ENCODE assay signal across 21 cellular contexts in genomic region chr19:17582613-17583012, GRCh38.
"Had no signal": no experiment of that assay in that cellular context is flagged by ENCODE, and none has a peak within 500 bp of the region (broad histone marks: within the 10 kb centered on the region; RNA-seq: fewer than 3 reads in every experiment).

No MANE protein-coding gene starts in this region.

- H3K27me3 Mint-ChIP-seq: activated CD8-positive, alpha-beta memory T cell treated with anti-CD3 and anti-CD28 coated beads, Interleukin-2, amount 10 ng/mL, durations not matched to agents 7 days and 5 days; activated naive CD8-positive, alpha-beta T cell treated with anti-CD3 and anti-CD28 coated beads for 36 hours; type B pancreatic cell had no signal

- H3K4me3 ChIP-seq: coronary artery, lung, smooth muscle cell, testis had no signal

- H2AFZ ChIP-seq: parathyroid adenoma had no signal

- DNase-seq: activated CD4-positive, alpha-beta T cell treated with anti-CD3 and anti-CD28 coated beads for 1 hour; activated CD4-positive, alpha-beta T cell treated with anti-CD3 and anti-CD28 coated beads, Interleukin-2, amount 50 U/mL, for 4 hours; activated CD8-positive, alpha-beta memory T cell treated with anti-CD3 and anti-CD28 coated beads, Interleukin-2, amount 10 ng/mL, durations not matched to agents 7 days and 5 days; activated naive CD8-positive, alpha-beta T cell treated with anti-CD3 and anti-CD28 coated beads for 36 hours; amniotic stem cell; central memory CD4-positive, alpha-beta T cell; head of caudate nucleus; kidney; stimulated activated CD4-positive, alpha-beta T cell treated with anti-CD3 and anti-CD28 coated beads, Interleukin-4, amount 100 ng/mL, for 24 hours; testis; WERI-Rb-1 had no signal

- H3K79me2 ChIP-seq: parathyroid adenoma had no signal

- H3K4me2 ChIP-seq: smooth muscle cell had no signal

- H3K9me3 Mint-ChIP-seq: activated naive CD8-positive, alpha-beta T cell treated with anti-CD3 and anti-CD28 coated beads for 36 hours; mesothelial cell of epicardium; nephron; stimulated activated effector memory CD8-positive, alpha-beta T cell treated with anti-CD3 and anti-CD28 coated beads, Interleukin-12 subunit alpha, Interleukin-12 subunit beta, amount 100 ng/mL, for 72 hours; type B pancreatic cell had no signal

- H3K27ac ChIP-seq: coronary artery, parathyroid adenoma, testis, WERI-Rb-1 had no signal

- H3K9ac ChIP-seq: parathyroid adenoma had no signal

- ATAC-seq: activated CD8-positive, alpha-beta memory T cell treated with anti-CD3 and anti-CD28 coated beads, Interleukin-2, amount 10 ng/mL, durations not matched to agents 7 days and 5 days; left lobe of liver; sciatic nerve; stimulated activated effector memory CD8-positive, alpha-beta T cell treated with anti-CD3 and anti-CD28 coated beads, Interleukin-12 subunit alpha, Interleukin-12 subunit beta, amount 100 ng/mL, for 72 hours had no signal

- H3K27me3 ChIP-seq: testis had no signal

- H3K4me1 ChIP-seq: parathyroid adenoma, testis had no signal

- H3K9me3 ChIP-seq: testis had no signal

- H3K4me1 Mint-ChIP-seq: activated naive CD8-positive, alpha-beta T cell treated with anti-CD3 and anti-CD28 coated beads for 36 hours; mesothelial cell of epicardium; nephron had no signal

- H3K4me3 Mint-ChIP-seq: activated CD8-positive, alpha-beta memory T cell treated with anti-CD3 and anti-CD28 coated beads, Interleukin-2, amount 10 ng/mL, durations not matched to agents 7 days and 5 days; activated naive CD8-positive, alpha-beta T cell treated with anti-CD3 and anti-CD28 coated beads for 36 hours; mesothelial cell of epicardium; nephron; stimulated activated effector memory CD8-positive, alpha-beta T cell treated with anti-CD3 and anti-CD28 coated beads, Interleukin-12 subunit alpha, Interleukin-12 subunit beta, amount 100 ng/mL, for 72 hours; type B pancreatic cell had no signal

- H3K27ac Mint-ChIP-seq: activated CD8-positive, alpha-beta memory T cell treated with anti-CD3 and anti-CD28 coated beads, Interleukin-2, amount 10 ng/mL, durations not matched to agents 7 days and 5 days; activated naive CD8-positive, alpha-beta T cell treated with anti-CD3 and anti-CD28 coated beads for 36 hours; mesothelial cell of epicardium; nephron; stimulated activated effector memory CD8-positive, alpha-beta T cell treated with anti-CD3 and anti-CD28 coated beads, Interleukin-12 subunit alpha, Interleukin-12 subunit beta, amount 100 ng/mL, for 72 hours; type B pancreatic cell had no signal
